Comparison of ENCODE assay signal across 10 cellular contexts in genomic region chr16:31214705-31215286, GRCh38. TPM values are rescaled to one million over a fixed set of nuclear protein-coding genes. Genes with fewer than 3 reads are reported as not detected.
DNase-seq lines count a peak whose midpoint lies in the region; ATAC-seq and TF ChIP-seq lines count a peak whose summit lies in the region.
"Had no signal": no experiment of that assay in that cellular context is flagged by ENCODE, and none has a peak within 500 bp of the region (broad histone marks: within the 10 kb centered on the region; RNA-seq: fewer than 3 reads in every experiment).

No MANE protein-coding gene starts in this region.

- ATAC-seq in T-helper 17 cell (peak; percentile 49), gastroesophageal sphincter (no peak), HG03521 (IDR thresholded peaks at IDR 0.05; ENCODE audit: unreplicated experiment) (no peak), HG03520 (IDR thresholded peaks at IDR 0.05; ENCODE audit: unreplicated experiment) (no peak), HG03439 (IDR thresholded peaks at IDR 0.05; ENCODE audit: unreplicated experiment) (no peak)

- H3K36me3 ChIP-seq in Caco-2 (ENCODE audit: control insufficient read depth, insufficient read depth, low read length) (no peaks in the 10 kb centered on the region; the same call in 1 of the 2 replicates), gastroesophageal sphincter (no peaks in the 10 kb centered on the region), trophoblast cell (ENCODE audit: control insufficient read depth in 1 of 2, insufficient read depth in 2 of 2, low read length in 2 of 2) (no peaks in the 10 kb centered on the region)

- H4K91ac ChIP-seq in trophoblast cell (ENCODE audit: low read depth, low read length): no peak overlapping the region

- H3K27ac Mint-ChIP-seq in Caco-2 (ENCODE audit: unreplicated experiment): no peak overlapping the region
- no peak overlapping the region for H3K27ac Mint-ChIP-seq in T-helper 17 cell

- no peak overlapping the region for H2BK5ac ChIP-seq in trophoblast cell (ENCODE audit: low read depth, low read length, poor library complexity)

- H3K9me3 Mint-ChIP-seq in Caco-2 (ENCODE audit: unreplicated experiment): no peaks in the 10 kb centered on the region

- H3K27me3 ChIP-seq in Caco-2 (replicated peaks; ENCODE audit: control insufficient read depth, insufficient read depth, low read length): no peaks in the 10 kb centered on the region
- peaks cover 74% of the 10 kb centered on the region for H3K27me3 ChIP-seq in gastroesophageal sphincter
- peaks cover 45% of the 10 kb centered on the region for H3K27me3 ChIP-seq in trophoblast cell (ENCODE audit: insufficient read depth, low read length)

- CTCF ChIA-PET in Caco-2 (lab: Charles Lee): no interaction called here

- H3K9me3 ChIP-seq in Caco-2: no peaks in the 10 kb centered on the region
- no peaks in the 10 kb centered on the region for H3K9me3 ChIP-seq in T-helper 17 cell (ENCODE audit: control insufficient read depth, low read length, poor library complexity, severe bottlenecking)
- H3K9me3 ChIP-seq in gastroesophageal sphincter: no peaks in the 10 kb centered on the region
- peaks cover 7% of the 10 kb centered on the region for H3K9me3 ChIP-seq in trophoblast cell (ENCODE audit: insufficient read depth, low read depth, low read length)

- no peak overlapping the region for H3K23ac ChIP-seq in trophoblast cell (ENCODE audit: low read length)

- peaks cover 3% of the 10 kb centered on the region for H3K27me3 Mint-ChIP-seq in Caco-2 (ENCODE audit: insufficient read depth, unreplicated experiment)
- H3K27me3 Mint-ChIP-seq in T-helper 17 cell: peaks cover 44% of the 10 kb centered on the region

- peak overlapping the region; percentile 37 for H2AFZ ChIP-seq in trophoblast cell (ENCODE audit: insufficient read depth, low read length, poor library complexity)

- H2BK120ac ChIP-seq in trophoblast cell (ENCODE audit: insufficient read depth, low read length, poor library complexity): no peak overlapping the region

- no TSS peak for BruUV-seq in Caco-2 (replicated peaks; lab: Mats Ljungman, UMichigan)

- TF ChIP-seq POLR2A in gastroesophageal sphincter (IDR thresholded peaks at IDR 0.05): no peak

- H3K4me3 Mint-ChIP-seq in Caco-2 (ENCODE audit: unreplicated experiment): peak overlapping the region; percentile 70
- peak overlapping the region; percentile 87 for H3K4me3 Mint-ChIP-seq in T-helper 17 cell

- no peak overlapping the region for H2BK12ac ChIP-seq in trophoblast cell (ENCODE audit: low read length)

- H4K12ac ChIP-seq in trophoblast cell (ENCODE audit: low read depth, low read length): no peak overlapping the region

- H3K36me3 Mint-ChIP-seq in Caco-2 (ENCODE audit: insufficient read depth, unreplicated experiment) (no peaks in the 10 kb centered on the region), T-helper 17 cell (ENCODE audit: low read depth) (no peaks in the 10 kb centered on the region)

- no peak overlapping the region for H2AK5ac ChIP-seq in trophoblast cell (ENCODE audit: low read length)

- no peak overlapping the region for H4K8ac ChIP-seq in trophoblast cell (ENCODE audit: low read depth, low read length)

- H3K4me3 ChIP-seq in Caco-2 (ENCODE audit: low read depth, low read length) (peak overlapping the region; percentile 43; the same call in 1 of the 2 replicates), gastroesophageal sphincter (peak overlapping the region; percentile 19 to 54), trophoblast cell (ENCODE audit: low read depth, low read length) (no peak overlapping the region)

- H3K4me2 ChIP-seq in trophoblast cell (ENCODE audit: low read length): peak overlapping the region; percentile 62

- H3K79me1 ChIP-seq in trophoblast cell (ENCODE audit: low read length): no peaks in the 10 kb centered on the region

- H3K4ac ChIP-seq in trophoblast cell (ENCODE audit: low read depth, low read length): no peak overlapping the region

- H3K79me2 ChIP-seq in trophoblast cell (ENCODE audit: control insufficient read depth, insufficient read depth, low read length, poor library complexity): no peaks in the 10 kb centered on the region

- POLR2A ChIA-PET in Caco-2 (lab: Charles Lee): no interaction called here

- TF ChIP-seq CTCF in Caco-2 (IDR thresholded peaks at IDR 0.05; ENCODE audit: insufficient read depth in 1 of 2, low read depth in 1 of 2, low read length in 1 of 2, severe bottlenecking in 1 of 2, unreplicated experiment in 1 of 2) (no peak), gastroesophageal sphincter (IDR thresholded peaks at IDR 0.05) (no peak)

- 0% methylated on average over 1 of the region's 58 CpGs; no CpG with 5 or more reads in 1 of the 2 donors for WGBS in gastroesophageal sphincter (ENCODE audit: low coverage in 1 of 2), 2 donors
- WGBS in trophoblast cell (ENCODE audit: extremely low coverage, insufficient coverage, insufficient read length): no CpG with 5 or more reads among the region's 58 CpGs

- H3K9ac ChIP-seq in trophoblast cell (ENCODE audit: low read length): no peak overlapping the region

- intact Hi-C loops in Caco-2 (cut with micrococcal nuclease; ENCODE audit: unreplicated experiment): loop anchor here (5.0 kb wide), 1 partner anchor 118 kb away; no protein-coding TSS in a partner anchor

- H3K27ac ChIP-seq in gastroesophageal sphincter (peak overlapping the region in 1 of 4 donors; percentile 10), trophoblast cell (ENCODE audit: low read depth, low read length) (no peak overlapping the region)
- H3K27ac ChIP-seq: SK-N-MC had no signal

- no peak overlapping the region for H3K18ac ChIP-seq in trophoblast cell (ENCODE audit: low read length)

- peaks cover 11% of the 10 kb centered on the region for H3K4me1 Mint-ChIP-seq in Caco-2 (ENCODE audit: low read depth, unreplicated experiment)
- peaks cover 24% of the 10 kb centered on the region for H3K4me1 Mint-ChIP-seq in T-helper 17 cell

- no peaks in the 10 kb centered on the region for H3K4me1 ChIP-seq in Caco-2
- H3K4me1 ChIP-seq in gastroesophageal sphincter: peaks cover 0 to 29% (median 24%) of the 10 kb centered on the region in 3 donors
- H3K4me1 ChIP-seq in trophoblast cell (ENCODE audit: control insufficient read depth in 1 of 2, insufficient read depth in 2 of 2, low read length in 2 of 2): peaks cover 5 to 9% of the 10 kb centered on the region in 2 experiments

- no peak for TF ChIP-seq EP300 in gastroesophageal sphincter (IDR thresholded peaks at IDR 0.05)

- no peak overlapping the region for H3K14ac ChIP-seq in trophoblast cell (ENCODE audit: low read length)

- no peak for DNase-seq in Caco-2
- DNase-seq in T-helper 17 cell: no peak
- no peak for DNase-seq in trophoblast cell
- no peak for DNase-seq in NAMALWA (ENCODE audit: low spot score)

RNA-seq across cellular contexts. Expression of gene TRIM72, which starts 0.9 kb away (rescaled TPM):
- total RNA-seq in Caco-2 (2022) (0.07 TPM in 2 replicates), T-helper 17 cell (under 1 TPM; 0.08 to 0.17 TPM), gastroesophageal sphincter (under 1 TPM in 2 of 4 donors, not detected in 2; under 0.01 to 0.08 TPM)
- 0.01 TPM in 2 replicates for polyA plus RNA-seq in trophoblast cell (2013)

RNA-seq across cellular contexts. Expression of gene PYDC1, which starts 2.1 kb away (rescaled TPM):
- total RNA-seq in Caco-2 (2022) (not detected in 2 replicates), T-helper 17 cell (not detected), gastroesophageal sphincter (under 1 TPM in 1 of 4 donors, not detected in 3; 0.93 TPM)
- not detected in 2 replicates for polyA plus RNA-seq in trophoblast cell (2013)
- total RNA-seq: liver had no signal
- polyA plus RNA-seq: liver had no signal

RNA-seq across cellular contexts. Expression of gene PYCARD, which starts 12.2 kb away (rescaled TPM):
- total RNA-seq in Caco-2 (2022) (0.49 and 0.84 TPM in 2 replicates), T-helper 17 cell (10 to 100 TPM; 17.9 to 22.1 TPM), gastroesophageal sphincter (10 to 100 TPM in 2 of 4 donors, 1 to 10 TPM in 2; 3.9 to 21.8 (median 11.3) TPM)
- 4.5 and 4.8 TPM in 2 replicates for polyA plus RNA-seq in trophoblast cell (2013)

RNA-seq across cellular contexts. Expression of gene FUS, which starts 34.9 kb away (rescaled TPM):
- 489 and 490 TPM in 2 replicates for total RNA-seq in Caco-2 (2022)
- 100 to 1,000 TPM; 910 to 947 TPM for total RNA-seq in T-helper 17 cell
- total RNA-seq in gastroesophageal sphincter: 10 to 100 TPM; 12.5 to 69.9 (median 40.0) TPM
- polyA plus RNA-seq in trophoblast cell (2013): 473 and 483 TPM in 2 replicates

RNA-seq across cellular contexts. Expression of gene ITGAM, which starts 45.0 kb away (rescaled TPM):
- 0.19 TPM in 1 of 2 replicates, not detected in the other for total RNA-seq in Caco-2 (2022)
- total RNA-seq in T-helper 17 cell: 10 to 100 TPM in 1 of 2 donors, 1 to 10 TPM in 1; 7.3 to 12.5 TPM
- total RNA-seq in gastroesophageal sphincter: 10 to 100 TPM in 2 of 4 donors, 1 to 10 TPM in 2; 5.4 to 21.4 (median 12.7) TPM
- 0.03 and 0.08 TPM in 2 replicates for polyA plus RNA-seq in trophoblast cell (2013)
